ENCODE assay signal across 1 cellular context in the genomic region with DNA sequence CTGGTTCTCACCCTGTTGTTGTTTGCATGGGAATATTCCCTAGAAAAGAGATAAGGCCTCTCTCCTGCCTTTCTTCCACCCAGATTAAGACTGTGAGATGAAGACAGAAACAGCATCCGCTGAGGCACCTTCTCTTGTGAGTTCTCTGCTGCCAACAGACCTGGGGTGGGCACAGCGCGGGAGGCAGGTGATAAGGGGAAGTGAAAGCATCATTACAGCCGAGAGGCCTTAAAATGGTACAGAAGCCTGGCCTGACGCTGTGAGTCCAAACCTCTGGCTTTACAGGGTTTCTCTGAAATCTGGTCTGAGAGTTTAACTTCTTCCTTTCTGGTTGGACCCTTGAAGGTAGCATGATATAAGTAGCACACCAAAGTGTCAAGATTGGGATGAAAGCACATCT.
TF ChIP-seq lines count a peak whose summit lies in the region.

No MANE protein-coding gene starts in this region.

TF ChIP-seq in GM12878, 131 proteins besides CTCF, POLR2A, EP300 and RAD21 (continued from another document):
- TF ChIP-seq USF2 (IDR thresholded peaks at IDR 0.05; ENCODE audit: borderline replicate concordance, low read depth, low read length) (no peak), DPF2 (IDR thresholded peaks at IDR 0.05) (0 out of 2 replicates have a peak, but pooled peaks have one; percentile 22), BCLAF1 (IDR thresholded peaks at IDR 0.05) (no peak), ZNF384 (IDR thresholded peaks at IDR 0.05; ENCODE audit: borderline replicate concordance, low read depth, low read length) (no peak), BRCA1 (IDR thresholded peaks at IDR 0.05; ENCODE audit: low read depth, low read length) (no peak), ZNF622 (IDR thresholded peaks at IDR 0.05) (no peak), TBL1XR1 (IDR thresholded peaks at IDR 0.05; ENCODE audit: low read depth, low read length) (no peak), SMC3 (IDR thresholded peaks at IDR 0.05; ENCODE audit: borderline replicate concordance, low read length) (no peak), BACH1 (IDR thresholded peaks at IDR 0.05; ENCODE audit: borderline replicate concordance) (no peak), ZZZ3 (IDR thresholded peaks at IDR 0.05; ENCODE audit: control insufficient read depth, insufficient read length, low read depth) (no peak), IRF3 (IDR thresholded peaks at IDR 0.05) (no peak), RB1 (IDR thresholded peaks at IDR 0.05; ENCODE audit: borderline replicate concordance) (no peak), CEBPB (IDR thresholded peaks at IDR 0.05; ENCODE audit: borderline replicate concordance in 1 of 2, low read depth in 2 of 2, low read length in 2 of 2) (no peak), MYB (IDR thresholded peaks at IDR 0.05; ENCODE audit: borderline replicate concordance, low read depth, low read length) (no peak), SUZ12 (IDR thresholded peaks at IDR 0.05; ENCODE audit: unreplicated experiment) (no peak), IRF5 (IDR thresholded peaks at IDR 0.05; ENCODE audit: borderline replicate concordance) (no peak), TCF3 (IDR thresholded peaks at IDR 0.05; ENCODE audit: borderline replicate concordance, insufficient read depth, low read depth, low read length) (no peak), SPI1 (IDR thresholded peaks at IDR 0.05; ENCODE audit: borderline replicate concordance, insufficient read depth, low read depth, low read length) (peak; percentile 91), KAT2A (conservative IDR thresholded peaks at IDR 0.05; ENCODE audit: control insufficient read depth, low read depth, low read length) (no peak), ZNF24 (IDR thresholded peaks at IDR 0.05) (peak; percentile 73; the same call in 1 of the 2 replicates)
- TF ChIP-seq, protein P1, sequence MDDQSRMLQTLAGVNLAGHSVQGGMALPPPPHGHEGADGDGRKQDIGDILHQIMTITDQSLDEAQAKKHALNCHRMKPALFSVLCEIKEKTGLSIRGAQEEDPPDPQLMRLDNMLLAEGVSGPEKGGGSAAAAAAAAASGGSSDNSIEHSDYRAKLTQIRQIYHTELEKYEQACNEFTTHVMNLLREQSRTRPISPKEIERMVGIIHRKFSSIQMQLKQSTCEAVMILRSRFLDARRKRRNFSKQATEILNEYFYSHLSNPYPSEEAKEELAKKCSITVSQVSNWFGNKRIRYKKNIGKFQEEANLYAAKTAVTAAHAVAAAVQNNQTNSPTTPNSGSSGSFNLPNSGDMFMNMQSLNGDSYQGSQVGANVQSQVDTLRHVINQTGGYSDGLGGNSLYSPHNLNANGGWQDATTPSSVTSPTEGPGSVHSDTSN (IDR thresholded peaks at IDR 0.05; ENCODE audit: insufficient replicate concordance, low read depth, low read length) = no peak
- TF ChIP-seq, protein P2, sequence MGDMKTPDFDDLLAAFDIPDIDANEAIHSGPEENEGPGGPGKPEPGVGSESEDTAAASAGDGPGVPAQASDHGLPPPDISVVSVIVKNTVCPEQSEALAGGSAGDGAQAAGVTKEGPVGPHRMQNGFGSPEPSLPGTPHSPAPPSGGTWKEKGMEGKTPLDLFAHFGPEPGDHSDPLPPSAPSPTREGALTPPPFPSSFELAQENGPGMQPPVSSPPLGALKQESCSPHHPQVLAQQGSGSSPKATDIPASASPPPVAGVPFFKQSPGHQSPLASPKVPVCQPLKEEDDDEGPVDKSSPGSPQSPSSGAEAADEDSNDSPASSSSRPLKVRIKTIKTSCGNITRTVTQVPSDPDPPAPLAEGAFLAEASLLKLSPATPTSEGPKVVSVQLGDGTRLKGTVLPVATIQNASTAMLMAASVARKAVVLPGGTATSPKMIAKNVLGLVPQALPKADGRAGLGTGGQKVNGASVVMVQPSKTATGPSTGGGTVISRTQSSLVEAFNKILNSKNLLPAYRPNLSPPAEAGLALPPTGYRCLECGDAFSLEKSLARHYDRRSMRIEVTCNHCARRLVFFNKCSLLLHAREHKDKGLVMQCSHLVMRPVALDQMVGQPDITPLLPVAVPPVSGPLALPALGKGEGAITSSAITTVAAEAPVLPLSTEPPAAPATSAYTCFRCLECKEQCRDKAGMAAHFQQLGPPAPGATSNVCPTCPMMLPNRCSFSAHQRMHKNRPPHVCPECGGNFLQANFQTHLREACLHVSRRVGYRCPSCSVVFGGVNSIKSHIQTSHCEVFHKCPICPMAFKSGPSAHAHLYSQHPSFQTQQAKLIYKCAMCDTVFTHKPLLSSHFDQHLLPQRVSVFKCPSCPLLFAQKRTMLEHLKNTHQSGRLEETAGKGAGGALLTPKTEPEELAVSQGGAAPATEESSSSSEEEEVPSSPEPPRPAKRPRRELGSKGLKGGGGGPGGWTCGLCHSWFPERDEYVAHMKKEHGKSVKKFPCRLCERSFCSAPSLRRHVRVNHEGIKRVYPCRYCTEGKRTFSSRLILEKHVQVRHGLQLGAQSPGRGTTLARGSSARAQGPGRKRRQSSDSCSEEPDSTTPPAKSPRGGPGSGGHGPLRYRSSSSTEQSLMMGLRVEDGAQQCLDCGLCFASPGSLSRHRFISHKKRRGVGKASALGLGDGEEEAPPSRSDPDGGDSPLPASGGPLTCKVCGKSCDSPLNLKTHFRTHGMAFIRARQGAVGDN (IDR thresholded peaks at IDR 0.05) = peak; percentile 37; the same call in 1 of the 2 replicates
